Comparison of ENCODE assay signal across 8 cellular contexts in genomic region chr11:13276454-13276851, GRCh38. TPM values are rescaled to one million over a fixed set of nuclear protein-coding genes. Genes with fewer than 3 reads are reported as not detected.
A peak's percentile ranks its signal among the peaks of the same experiment; 100 is the strongest.
DNase-seq lines count a peak whose midpoint lies in the region; ATAC-seq and TF ChIP-seq lines count a peak whose summit lies in the region.

No MANE protein-coding gene starts in this region.

- TF ChIP-seq CTCF in BE2C (IDR thresholded peaks at IDR 0.05; ENCODE audit: low read depth, low read length) (no peak), nephron progenitor cell (IDR thresholded peaks at IDR 0.05) (no peak)

- no peak overlapping the region for H3K9ac ChIP-seq in NT2/D1 (ENCODE audit: insufficient read length, low read depth)

- WGBS in ectodermal cell, 2 experiments = 14 to 20% methylated on average over 10 of the region's 10 CpGs

- H3K27me3 Mint-ChIP-seq in nephron progenitor cell (ENCODE audit: low read depth, poor library complexity) = peaks cover 89% of the 10 kb centered on the region

- no peaks in the 10 kb centered on the region for H3K36me3 Mint-ChIP-seq in nephron progenitor cell (ENCODE audit: low read depth)

- H3K4me3 ChIP-seq in BE2C (ENCODE audit: low read depth, low read length) (peak overlapping the region; percentile 71), NT2/D1 (ENCODE audit: insufficient read length, low read depth) (peak overlapping the region; percentile 34), ectodermal cell (ENCODE audit: insufficient read depth, low read depth, low read length) (peak overlapping the region; percentile 55)

- H3K36me3 ChIP-seq in BE2C (no peaks in the 10 kb centered on the region), NT2/D1 (ENCODE audit: insufficient read depth, insufficient read length, low read length) (no peaks in the 10 kb centered on the region), ectodermal cell (ENCODE audit: control insufficient read depth, insufficient read depth, low read length) (no peaks in the 10 kb centered on the region)

- H3K27ac ChIP-seq in ectodermal cell (ENCODE audit: insufficient read depth, low read depth, low read length, poor library complexity, severe bottlenecking) = no peak overlapping the region

- DNase-seq in BE2C (no peak), NT2/D1 (ENCODE audit: low read depth, low spot score) (no peak), nephron progenitor cell (peak; percentile 9), GM03348 (ENCODE audit: low spot score) (no peak), Kasumi-1 (lab: John Stamatoyannopoulos, UW) (no peak)
- DNase-seq in stimulated activated CD4-positive, alpha-beta T cell treated with anti-CD3 and anti-CD28 coated beads, Interleukin-2, amount 100 ng/mL, for 48 hours = no peak

- peaks cover 22% of the 10 kb centered on the region for H3K4me1 Mint-ChIP-seq in nephron progenitor cell

- peak overlapping the region; percentile 89 for H3K4me3 Mint-ChIP-seq in nephron progenitor cell

- ATAC-seq in GM21723 (IDR thresholded peaks at IDR 0.05; ENCODE audit: unreplicated experiment) = no peak

- no peak overlapping the region for H3K27ac Mint-ChIP-seq in nephron progenitor cell

- no peaks in the 10 kb centered on the region for H3K9me3 Mint-ChIP-seq in nephron progenitor cell

- H3K9me3 ChIP-seq in BE2C (no peaks in the 10 kb centered on the region), NT2/D1 (ENCODE audit: insufficient read depth, low read length) (no peaks in the 10 kb centered on the region), ectodermal cell (ENCODE audit: control insufficient read depth, low read length) (no peaks in the 10 kb centered on the region)

- H3K4me1 ChIP-seq in BE2C = no peaks in the 10 kb centered on the region
- no peaks in the 10 kb centered on the region for H3K4me1 ChIP-seq in NT2/D1 (ENCODE audit: insufficient read depth, insufficient read length)
- H3K4me1 ChIP-seq in ectodermal cell (ENCODE audit: control insufficient read depth, insufficient read depth, low read length) = peaks cover 6% of the 10 kb centered on the region

- H3K27me3 ChIP-seq in BE2C (peaks cover 21% of the 10 kb centered on the region; the same call in 1 of the 2 replicates), NT2/D1 (ENCODE audit: insufficient read depth, insufficient read length) (peaks cover 63% of the 10 kb centered on the region), ectodermal cell (ENCODE audit: control insufficient read depth, insufficient read depth, low read length, poor library complexity, severe bottlenecking) (peaks cover 85% of the 10 kb centered on the region)

RNA-seq across cellular contexts. Expression of gene BMAL1, which starts 1.1 kb away (rescaled TPM):
- 2.4 TPM for polyA plus RNA-seq in BE2C (2012; ENCODE audit: insufficient read depth, insufficient read length, low read depth)
- 5.7 TPM for polyA plus RNA-seq in ectodermal cell (2013, experiment 1 of 4)
- polyA plus RNA-seq in ectodermal cell (2013, experiment 2 of 4) = 3.3 TPM
- 5.6 TPM for polyA plus RNA-seq in ectodermal cell (2013, experiment 3 of 4)
- 2.8 TPM for polyA plus RNA-seq in ectodermal cell (2013, experiment 4 of 4)
